Comparison of ENCODE assay signal across 11 cellular contexts in genomic region chr11:69122337-69122641, GRCh38. TPM values are rescaled to one million over a fixed set of nuclear protein-coding genes. Genes with fewer than 3 reads are reported as not detected.
A peak's percentile ranks its signal among the peaks of the same experiment; 100 is the strongest.
DNase-seq lines count a peak whose midpoint lies in the region; ATAC-seq and TF ChIP-seq lines count a peak whose summit lies in the region.
"Had no signal": no experiment of that assay in that cellular context is flagged by ENCODE, and none has a peak within 500 bp of the region (broad histone marks: within the 10 kb centered on the region; RNA-seq: fewer than 3 reads in every experiment).

No MANE protein-coding gene starts in this region.

- H3K9me3 ChIP-seq in Caco-2 (peaks cover 4% of the 10 kb centered on the region; the same call in 1 of the 2 replicates), RWPE2 (ENCODE audit: severe bottlenecking) (peaks cover 3% of the 10 kb centered on the region), prostate gland (no peaks in the 10 kb centered on the region)

- H3K27ac ChIP-seq in RWPE2 (ENCODE audit: poor library complexity, severe bottlenecking) (peak overlapping the region; percentile 81), prostate gland (peak overlapping the region; percentile 64 to 67)

- H3K4me3 ChIP-seq in Caco-2 (ENCODE audit: low read depth, low read length) (no peak overlapping the region), RWPE2 (ENCODE audit: severe bottlenecking) (no peak overlapping the region), prostate gland (no peak overlapping the region)

- H3K4me1 ChIP-seq in Caco-2: peaks cover 35% of the 10 kb centered on the region
- peaks cover 23% of the 10 kb centered on the region for H3K4me1 ChIP-seq in RWPE2 (ENCODE audit: insufficient read depth, poor library complexity, severe bottlenecking)
- peaks cover 13% of the 10 kb centered on the region for H3K4me1 ChIP-seq in prostate gland (replicated peaks)

- peak overlapping the region; percentile 76 for H3K4me3 Mint-ChIP-seq in Caco-2 (ENCODE audit: unreplicated experiment)

- no peaks in the 10 kb centered on the region for H3K27me3 ChIP-seq in Caco-2 (replicated peaks; ENCODE audit: control insufficient read depth, insufficient read depth, low read length)
- H3K27me3 ChIP-seq in RWPE2 (ENCODE audit: insufficient read depth, poor library complexity, severe bottlenecking): no peaks in the 10 kb centered on the region
- no peaks in the 10 kb centered on the region for H3K27me3 ChIP-seq in prostate gland (replicated peaks; ENCODE audit: insufficient read depth)

- peak overlapping the region; percentile 97 for H3K27ac Mint-ChIP-seq in Caco-2 (ENCODE audit: unreplicated experiment)

- POLR2A ChIA-PET in Caco-2 (lab: Charles Lee): interaction anchor here (0.8 to 1.6 kb wide), 4 partner anchors 9 to 321 kb away, joined by 3 to 10 read pairs (median 5); no protein-coding TSS in a partner anchor

- intact Hi-C loops in Caco-2 (cut with micrococcal nuclease; ENCODE audit: unreplicated experiment) (loop anchor here (2.0 to 5.0 kb wide), 4 partner anchors 19 to 517 kb away; no protein-coding TSS in a partner anchor), left ventricle myocardium superior (cut with micrococcal nuclease) (no loop called here), prostate gland (cut with DNase I) (no loop called here)

- ATAC-seq in RWPE2 (ENCODE audit: low read depth) (peak; percentile 1; the same call in 2 of the 3 replicates), left ventricle myocardium superior (peak; percentile 33), GM19328 (IDR thresholded peaks at IDR 0.05; ENCODE audit: unreplicated experiment) (no peak)

- CTCF ChIA-PET in Caco-2 (lab: Charles Lee): interaction anchor here (0.6 to 2.3 kb wide), 7 partner anchors 10 to 662 kb away, joined by 3 to 71 read pairs (median 4); partner anchors contain the start of gene PPP6R3

- H3K36me3 ChIP-seq in Caco-2 (ENCODE audit: control insufficient read depth, insufficient read depth, low read length) (no peaks in the 10 kb centered on the region; the same call in none of the 2 replicates), RWPE2 (ENCODE audit: low read depth) (no peaks in the 10 kb centered on the region), prostate gland (no peaks in the 10 kb centered on the region)

- no peak for DNase-seq in Caco-2
- DNase-seq in RWPE2 (ENCODE audit: low spot score): no peak
- peak; percentile 32 for DNase-seq in left ventricle myocardium superior
- no peak for DNase-seq in prostate gland (ENCODE audit: low spot score)
- no peak for DNase-seq in MV-4-11 (lab: John Stamatoyannopoulos, UW)
- no peak for DNase-seq in activated gamma-delta T cell (lab: John Stamatoyannopoulos, UW)
- DNase-seq: cortex of kidney; DND-41; stimulated activated CD4-positive, alpha-beta T cell treated with anti-CD3 and anti-CD28 coated beads, Interleukin-12 subunit alpha, Interleukin-12 subunit beta, amount 100 ng/mL, for 4 hours had no signal

- BruUV-seq in Caco-2 (replicated peaks; lab: Mats Ljungman, UMichigan): TSS peak; percentile 96

- TF ChIP-seq POLR2A in prostate gland (IDR thresholded peaks at IDR 0.05): no peak

- H3K9me3 Mint-ChIP-seq in Caco-2 (ENCODE audit: unreplicated experiment): peaks cover 17% of the 10 kb centered on the region

- H3K36me3 Mint-ChIP-seq in Caco-2 (ENCODE audit: insufficient read depth, unreplicated experiment): peaks cover 10% of the 10 kb centered on the region

- TF ChIP-seq CTCF in Caco-2 (IDR thresholded peaks at IDR 0.05; ENCODE audit: insufficient read depth in 1 of 2, low read depth in 1 of 2, low read length in 1 of 2, severe bottlenecking in 1 of 2, unreplicated experiment in 1 of 2) (no peak), RWPE2 (IDR thresholded peaks at IDR 0.05; ENCODE audit: poor library complexity, severe bottlenecking) (no peak), prostate gland (IDR thresholded peaks at IDR 0.05) (no peak)

- H3K4me1 Mint-ChIP-seq in Caco-2 (ENCODE audit: low read depth, unreplicated experiment): peaks cover 45% of the 10 kb centered on the region

- H3K27me3 Mint-ChIP-seq in Caco-2 (ENCODE audit: insufficient read depth, unreplicated experiment): no peaks in the 10 kb centered on the region

- 88% methylated on average over 6 of the region's 9 CpGs for WGBS in prostate gland

RNA-seq across cellular contexts. Expression of gene SMIM38, which starts 33.4 kb away (rescaled TPM):
- total RNA-seq in Caco-2 (2022) (0.12 and 0.66 TPM in 2 replicates), left ventricle myocardium superior (not detected), prostate gland (1 to 10 TPM; 2.8 to 3.9 TPM)
- total RNA-seq: M059J had no signal
